Comparison of ENCODE assay signal across 1 cellular context in genomic region chr6:63589955-63590411, GRCh38.
TF ChIP-seq lines count a peak whose summit lies in the region.

No MANE protein-coding gene starts in this region.

TF ChIP-seq in HepG2, 621 proteins besides CTCF, POLR2A, EP300 and RAD21 (continued from another document):
- TF ChIP-seq, protein P1, sequence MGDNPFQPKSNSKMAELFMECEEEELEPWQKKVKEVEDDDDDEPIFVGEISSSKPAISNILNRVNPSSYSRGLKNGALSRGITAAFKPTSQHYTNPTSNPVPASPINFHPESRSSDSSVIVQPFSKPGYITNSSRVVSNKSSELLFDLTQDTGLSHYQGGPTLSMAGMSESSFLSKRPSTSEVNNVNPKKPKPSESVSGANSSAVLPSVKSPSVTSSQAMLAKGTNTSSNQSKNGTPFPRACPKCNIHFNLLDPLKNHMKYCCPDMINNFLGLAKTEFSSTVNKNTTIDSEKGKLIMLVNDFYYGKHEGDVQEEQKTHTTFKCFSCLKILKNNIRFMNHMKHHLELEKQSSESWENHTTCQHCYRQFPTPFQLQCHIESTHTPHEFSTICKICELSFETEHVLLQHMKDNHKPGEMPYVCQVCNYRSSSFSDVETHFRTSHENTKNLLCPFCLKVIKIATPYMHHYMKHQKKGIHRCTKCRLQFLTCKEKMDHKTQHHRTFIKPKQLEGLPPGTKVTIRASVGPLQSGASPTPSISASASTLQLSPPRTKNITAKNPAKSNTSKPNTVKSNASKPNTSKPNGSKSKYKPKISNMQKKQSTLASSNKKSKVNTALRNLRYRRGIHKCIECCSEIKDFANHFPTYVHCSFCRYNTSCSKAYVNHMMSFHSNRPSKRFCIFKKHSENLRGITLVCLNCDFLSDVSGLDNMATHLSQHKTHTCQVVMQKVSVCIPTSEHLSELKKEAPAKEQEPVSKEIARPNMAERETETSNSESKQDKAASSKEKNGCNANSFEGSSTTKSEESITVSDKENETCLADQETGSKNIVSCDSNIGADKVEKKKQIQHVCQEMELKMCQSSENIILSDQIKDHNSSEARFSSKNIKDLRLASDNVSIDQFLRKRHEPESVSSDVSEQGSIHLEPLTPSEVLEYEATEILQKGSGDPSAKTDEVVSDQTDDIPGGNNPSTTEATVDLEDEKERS (CRISPR knock-in tag; IDR thresholded peaks at IDR 0.05), result 0 out of 2 replicates have a peak, but pooled peaks have one; percentile 33
- TF ChIP-seq ZNF33B (CRISPR knock-in tag; IDR thresholded peaks at IDR 0.05), result no peak
- TF ChIP-seq ZKSCAN5 (CRISPR knock-in tag; IDR thresholded peaks at IDR 0.05), result no peak
- TF ChIP-seq MIER2 (CRISPR knock-in tag; IDR thresholded peaks at IDR 0.05), result 0 out of 2 replicates have a peak, but pooled peaks have one; percentile 34
- TF ChIP-seq, protein P2, sequence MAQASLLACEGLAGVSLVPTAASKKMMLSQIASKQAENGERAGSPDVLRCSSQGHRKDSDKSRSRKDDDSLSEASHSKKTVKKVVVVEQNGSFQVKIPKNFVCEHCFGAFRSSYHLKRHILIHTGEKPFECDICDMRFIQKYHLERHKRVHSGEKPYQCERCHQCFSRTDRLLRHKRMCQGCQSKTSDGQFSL (CRISPR knock-in tag; IDR thresholded peaks at IDR 0.05), result no peak
- TF ChIP-seq, protein P3, sequence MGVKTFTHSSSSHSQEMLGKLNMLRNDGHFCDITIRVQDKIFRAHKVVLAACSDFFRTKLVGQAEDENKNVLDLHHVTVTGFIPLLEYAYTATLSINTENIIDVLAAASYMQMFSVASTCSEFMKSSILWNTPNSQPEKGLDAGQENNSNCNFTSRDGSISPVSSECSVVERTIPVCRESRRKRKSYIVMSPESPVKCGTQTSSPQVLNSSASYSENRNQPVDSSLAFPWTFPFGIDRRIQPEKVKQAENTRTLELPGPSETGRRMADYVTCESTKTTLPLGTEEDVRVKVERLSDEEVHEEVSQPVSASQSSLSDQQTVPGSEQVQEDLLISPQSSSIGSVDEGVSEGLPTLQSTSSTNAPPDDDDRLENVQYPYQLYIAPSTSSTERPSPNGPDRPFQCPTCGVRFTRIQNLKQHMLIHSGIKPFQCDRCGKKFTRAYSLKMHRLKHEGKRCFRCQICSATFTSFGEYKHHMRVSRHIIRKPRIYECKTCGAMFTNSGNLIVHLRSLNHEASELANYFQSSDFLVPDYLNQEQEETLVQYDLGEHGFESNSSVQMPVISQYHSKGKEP (CRISPR knock-in tag; IDR thresholded peaks at IDR 0.05), result no peak
- no peak for TF ChIP-seq TOE1 (CRISPR knock-in tag; IDR thresholded peaks at IDR 0.05)
- TF ChIP-seq ZFP41 (CRISPR knock-in tag; IDR thresholded peaks at IDR 0.05; ENCODE audit: borderline replicate concordance), result no peak
- TF ChIP-seq ATF4 (CRISPR knock-in tag; IDR thresholded peaks at IDR 0.05), result peak in 1 of 2 experiments; percentile 76; a peak in 2 of 4 replicates
- TF ChIP-seq MED1 (CRISPR knock-in tag; IDR thresholded peaks at IDR 0.05), result peak; percentile 91
- TF ChIP-seq ZNF251 (CRISPR knock-in tag; IDR thresholded peaks at IDR 0.05), result no peak
- peak; percentile 94 for TF ChIP-seq LCORL (IDR thresholded peaks at IDR 0.05)
- TF ChIP-seq LCORL (CRISPR knock-in tag; IDR thresholded peaks at IDR 0.05), result 0 out of 2 replicates have a peak, but pooled peaks have one; percentile 61
- no peak for TF ChIP-seq SPEN (CRISPR knock-in tag; IDR thresholded peaks at IDR 0.05; ENCODE audit: low read depth)
- no peak for TF ChIP-seq ZNF124 (CRISPR knock-in tag; IDR thresholded peaks at IDR 0.05)
- TF ChIP-seq, protein P4, sequence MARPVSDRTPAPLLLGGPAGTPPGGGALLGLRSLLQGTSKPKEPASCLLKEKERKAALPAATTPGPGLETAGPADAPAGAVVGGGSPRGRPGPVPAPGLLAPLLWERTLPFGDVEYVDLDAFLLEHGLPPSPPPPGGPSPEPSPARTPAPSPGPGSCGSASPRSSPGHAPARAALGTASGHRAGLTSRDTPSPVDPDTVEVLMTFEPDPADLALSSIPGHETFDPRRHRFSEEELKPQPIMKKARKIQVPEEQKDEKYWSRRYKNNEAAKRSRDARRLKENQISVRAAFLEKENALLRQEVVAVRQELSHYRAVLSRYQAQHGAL (CRISPR knock-in tag; IDR thresholded peaks at IDR 0.05; ENCODE audit: not compliant biosample characterization), result no peak
- no peak for TF ChIP-seq CENPX (CRISPR knock-in tag; IDR thresholded peaks at IDR 0.05)
- no peak for TF ChIP-seq CC2D1A (CRISPR knock-in tag; IDR thresholded peaks at IDR 0.05)
- no peak for TF ChIP-seq RNF2 (conservative IDR thresholded peaks at IDR 0.05; ENCODE audit: low read depth)
- TF ChIP-seq SRF (IDR thresholded peaks at IDR 0.05; ENCODE audit: low read depth, low read length), result no peak
- peak; percentile 72; the same call in 1 of the 2 replicates for TF ChIP-seq KLF6 (CRISPR knock-in tag; IDR thresholded peaks at IDR 0.05)
- peak; percentile 93 for TF ChIP-seq FOXO1 (CRISPR knock-in tag; IDR thresholded peaks at IDR 0.05)
- 0 out of 2 replicates have a peak, but pooled peaks have one; percentile 47 for TF ChIP-seq MEF2D (CRISPR knock-in tag; IDR thresholded peaks at IDR 0.05)
- TF ChIP-seq HOXD1 (CRISPR knock-in tag; IDR thresholded peaks at IDR 0.05), result 0 out of 2 replicates have a peak, but pooled peaks have one; percentile 23
- no peak for TF ChIP-seq MXD4 (CRISPR knock-in tag; IDR thresholded peaks at IDR 0.05)
- no peak for TF ChIP-seq UBTF (CRISPR knock-in tag; IDR thresholded peaks at IDR 0.05)
- TF ChIP-seq ZNF253 (CRISPR knock-in tag; IDR thresholded peaks at IDR 0.05; ENCODE audit: borderline replicate concordance), result no peak
- peak in 1 of 2 experiments; percentile 23; a peak in 1 of 4 replicates for TF ChIP-seq HMGXB4 (CRISPR knock-in tag; IDR thresholded peaks at IDR 0.05; ENCODE audit: borderline replicate concordance in 1 of 2, low read depth in 1 of 2)
- TF ChIP-seq NFE2 (CRISPR knock-in tag; IDR thresholded peaks at IDR 0.05), result no peak
- no peak for TF ChIP-seq ZZZ3 (CRISPR knock-in tag; IDR thresholded peaks at IDR 0.05; ENCODE audit: borderline replicate concordance)
- no peak for TF ChIP-seq ZKSCAN1 (IDR thresholded peaks at IDR 0.05; ENCODE audit: low read length)
- TF ChIP-seq FUBP1 (CRISPR knock-in tag; IDR thresholded peaks at IDR 0.05; ENCODE audit: borderline replicate concordance), result no peak
- TF ChIP-seq CREM (IDR thresholded peaks at IDR 0.05), result peak; percentile 94
- no peak for TF ChIP-seq CREM (CRISPR knock-in tag; IDR thresholded peaks at IDR 0.05)
- peak; percentile 93 for TF ChIP-seq HDAC2 (CRISPR knock-in tag; IDR thresholded peaks at IDR 0.05)
- TF ChIP-seq NR2F1 (CRISPR knock-in tag; IDR thresholded peaks at IDR 0.05), result peak in 1 of 2 experiments; percentile 15; a peak in 1 of 4 replicates
- TF ChIP-seq, protein P5, sequence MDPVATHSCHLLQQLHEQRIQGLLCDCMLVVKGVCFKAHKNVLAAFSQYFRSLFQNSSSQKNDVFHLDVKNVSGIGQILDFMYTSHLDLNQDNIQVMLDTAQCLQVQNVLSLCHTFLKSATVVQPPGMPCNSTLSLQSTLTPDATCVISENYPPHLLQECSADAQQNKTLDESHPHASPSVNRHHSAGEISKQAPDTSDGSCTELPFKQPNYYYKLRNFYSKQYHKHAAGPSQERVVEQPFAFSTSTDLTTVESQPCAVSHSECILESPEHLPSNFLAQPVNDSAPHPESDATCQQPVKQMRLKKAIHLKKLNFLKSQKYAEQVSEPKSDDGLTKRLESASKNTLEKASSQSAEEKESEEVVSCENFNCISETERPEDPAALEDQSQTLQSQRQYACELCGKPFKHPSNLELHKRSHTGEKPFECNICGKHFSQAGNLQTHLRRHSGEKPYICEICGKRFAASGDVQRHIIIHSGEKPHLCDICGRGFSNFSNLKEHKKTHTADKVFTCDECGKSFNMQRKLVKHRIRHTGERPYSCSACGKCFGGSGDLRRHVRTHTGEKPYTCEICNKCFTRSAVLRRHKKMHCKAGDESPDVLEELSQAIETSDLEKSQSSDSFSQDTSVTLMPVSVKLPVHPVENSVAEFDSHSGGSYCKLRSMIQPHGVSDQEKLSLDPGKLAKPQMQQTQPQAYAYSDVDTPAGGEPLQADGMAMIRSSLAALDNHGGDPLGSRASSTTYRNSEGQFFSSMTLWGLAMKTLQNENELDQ (CRISPR knock-in tag; IDR thresholded peaks at IDR 0.05; ENCODE audit: borderline replicate concordance), result no peak
- TF ChIP-seq ZNF136 (CRISPR knock-in tag; IDR thresholded peaks at IDR 0.05; ENCODE audit: low read depth), result no peak
